Comparison of ENCODE assay signal across 11 cellular contexts in the genomic region with DNA sequence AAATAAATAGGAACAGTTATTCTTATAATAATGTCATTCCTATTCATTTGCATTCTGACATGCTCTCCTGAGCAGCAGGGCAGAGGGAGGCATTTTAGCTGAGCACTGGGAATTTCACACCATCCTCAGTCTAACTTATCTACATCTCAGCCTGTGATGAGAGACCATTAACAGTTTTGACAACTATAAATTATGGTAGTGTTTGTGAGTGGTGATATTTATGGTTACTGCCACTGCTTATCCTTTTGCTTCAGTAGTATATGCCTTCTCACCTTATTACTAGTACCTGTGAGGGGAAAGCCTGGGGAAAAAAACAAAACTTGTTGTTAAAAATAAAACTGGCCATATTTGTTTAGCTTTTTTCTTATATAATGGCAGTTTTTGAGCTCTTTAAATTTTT.
"Had no signal": no experiment of that assay in that cellular context is flagged by ENCODE, and none has a peak within 500 bp of the region (broad histone marks: within the 10 kb centered on the region; RNA-seq: fewer than 3 reads in every experiment).

No MANE protein-coding gene starts in this region.

- H3K9ac ChIP-seq: GM23248 had no signal

- H3K4me3 ChIP-seq: GM23248, GM23338, HAP-1 had no signal

- ATAC-seq: GM23338, HCT116 had no signal

- H3K4me1 ChIP-seq: HAP-1 had no signal

- H2AFZ ChIP-seq: GM23248, GM23338 had no signal

- H3K9me3 ChIP-seq: HAP-1 had no signal

- H3K4me2 ChIP-seq: GM23338 had no signal

- H3K4me3 Mint-ChIP-seq: GM23338, H9, HFFc6 had no signal

- H3K27ac Mint-ChIP-seq: GM23338, H9, HFFc6 had no signal

- H3K27ac ChIP-seq: GM23248 had no signal

- FAIRE-seq: H1, H54 had no signal

- DNase-seq: GM23248, GOT3, H7, H9, HCEC 1CT, HFFc6 had no signal

- H3K36me3 ChIP-seq: HAP-1 had no signal

- H3K9me3 Mint-ChIP-seq: GM23338, H9, HFFc6 had no signal
